ENCODE assay signal across 17 cellular contexts in genomic region chr5:120108586-120109254, GRCh38.
"Had no signal": no experiment of that assay in that cellular context is flagged by ENCODE, and none has a peak within 500 bp of the region (broad histone marks: within the 10 kb centered on the region; RNA-seq: fewer than 3 reads in every experiment).

No MANE protein-coding gene starts in this region.

- H3K27ac ChIP-seq: cardiac muscle cell, colonic mucosa, neutrophil, tibial artery had no signal

- ATAC-seq: activated CD8-positive, alpha-beta memory T cell treated with anti-CD3 and anti-CD28 coated beads, Interleukin-2, amount 10 ng/mL, durations not matched to agents 7 days and 5 days; activated T-cell treated with anti-CD3 and anti-CD28 coated beads, Interleukin-2, amount 50 U/mL, for 4 hours; naive thymus-derived CD4-positive, alpha-beta T cell; stimulated activated effector memory CD8-positive, alpha-beta T cell treated with anti-CD3 and anti-CD28 coated beads, Interleukin-12 subunit alpha, Interleukin-12 subunit beta, amount 100 ng/mL, for 72 hours had no signal

- H3K9me3 ChIP-seq: colonic mucosa, neutrophil, tibial artery had no signal

- H3K36me3 ChIP-seq: cardiac muscle cell, colonic mucosa, neutrophil, tibial artery had no signal

- H3K27ac Mint-ChIP-seq: activated CD8-positive, alpha-beta memory T cell treated with anti-CD3 and anti-CD28 coated beads, Interleukin-2, amount 10 ng/mL, durations not matched to agents 7 days and 5 days; activated naive CD8-positive, alpha-beta T cell; naive thymus-derived CD4-positive, alpha-beta T cell; stimulated activated effector memory CD8-positive, alpha-beta T cell treated with anti-CD3 and anti-CD28 coated beads, Interleukin-12 subunit alpha, Interleukin-12 subunit beta, amount 100 ng/mL, for 72 hours had no signal

- H3K36me3 Mint-ChIP-seq: activated CD8-positive, alpha-beta memory T cell treated with anti-CD3 and anti-CD28 coated beads, Interleukin-2, amount 10 ng/mL, durations not matched to agents 7 days and 5 days; activated naive CD8-positive, alpha-beta T cell; naive thymus-derived CD4-positive, alpha-beta T cell; stimulated activated effector memory CD8-positive, alpha-beta T cell treated with anti-CD3 and anti-CD28 coated beads, Interleukin-12 subunit alpha, Interleukin-12 subunit beta, amount 100 ng/mL, for 72 hours had no signal

- H3K27me3 ChIP-seq: cardiac muscle cell, colonic mucosa, neutrophil, tibial artery had no signal

- DNase-seq: activated CD4-positive, alpha-beta T cell treated with anti-CD3 and anti-CD28 coated beads for 1 hour; activated CD4-positive, alpha-beta T cell treated with anti-CD3 and anti-CD28 coated beads, Interleukin-2, amount 50 U/mL, for 48 hours; activated CD8-positive, alpha-beta memory T cell treated with anti-CD3 and anti-CD28 coated beads, Interleukin-2, amount 10 ng/mL, durations not matched to agents 7 days and 5 days; activated effector memory CD4-positive, alpha-beta T cell treated with anti-CD3 and anti-CD28 coated beads, Interleukin-2, amount 50 U/mL, for 16 hours; activated T-cell treated with anti-CD3 and anti-CD28 coated beads, Interleukin-2, amount 50 U/mL, for 4 hours; anterior cingulate cortex; colonic mucosa; glutamatergic neuron; naive thymus-derived CD4-positive, alpha-beta T cell; posterior cingulate gyrus; small intestine; T1000; tibial artery had no signal

- H3K4me3 Mint-ChIP-seq: activated CD8-positive, alpha-beta memory T cell treated with anti-CD3 and anti-CD28 coated beads, Interleukin-2, amount 10 ng/mL, durations not matched to agents 7 days and 5 days; activated naive CD8-positive, alpha-beta T cell; activated T-cell treated with anti-CD3 and anti-CD28 coated beads, Interleukin-2, amount 50 U/mL, for 4 hours; naive thymus-derived CD4-positive, alpha-beta T cell; stimulated activated effector memory CD8-positive, alpha-beta T cell treated with anti-CD3 and anti-CD28 coated beads, Interleukin-12 subunit alpha, Interleukin-12 subunit beta, amount 100 ng/mL, for 72 hours had no signal

- H3K27me3 Mint-ChIP-seq: activated CD8-positive, alpha-beta memory T cell treated with anti-CD3 and anti-CD28 coated beads, Interleukin-2, amount 10 ng/mL, durations not matched to agents 7 days and 5 days; activated naive CD8-positive, alpha-beta T cell; naive thymus-derived CD4-positive, alpha-beta T cell had no signal

- H3K4me3 ChIP-seq: cardiac muscle cell, colonic mucosa, tibial artery had no signal

- H3K4me1 ChIP-seq: colonic mucosa, tibial artery had no signal

- H3K9me3 Mint-ChIP-seq: activated T-cell treated with anti-CD3 and anti-CD28 coated beads, Interleukin-2, amount 50 U/mL, for 4 hours had no signal

- H3K4me1 Mint-ChIP-seq: activated CD8-positive, alpha-beta memory T cell treated with anti-CD3 and anti-CD28 coated beads, Interleukin-2, amount 10 ng/mL, durations not matched to agents 7 days and 5 days; naive thymus-derived CD4-positive, alpha-beta T cell; stimulated activated effector memory CD8-positive, alpha-beta T cell treated with anti-CD3 and anti-CD28 coated beads, Interleukin-12 subunit alpha, Interleukin-12 subunit beta, amount 100 ng/mL, for 72 hours had no signal
